Comparison of ENCODE assay signal across 8 cellular contexts in the genomic region with DNA sequence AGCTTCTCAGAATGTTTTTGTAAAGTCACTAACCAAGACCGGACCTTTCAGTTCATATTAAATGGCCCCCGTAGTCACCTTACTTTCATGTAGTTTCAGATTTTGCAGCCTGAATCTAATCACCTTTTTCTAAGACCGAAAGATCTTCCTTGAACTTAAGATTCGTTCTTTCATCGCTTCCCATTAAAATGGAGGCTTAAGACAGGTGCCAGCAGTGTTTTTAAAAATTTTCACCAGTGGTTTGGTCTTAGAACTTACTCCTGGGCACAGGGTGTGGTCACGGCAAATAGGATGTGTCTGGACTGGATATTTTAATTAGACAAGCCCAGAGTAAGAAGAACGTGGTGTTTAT. TPM values are rescaled to one million over a fixed set of nuclear protein-coding genes. Genes with fewer than 3 reads are reported as not detected.
DNase-seq lines count a peak whose midpoint lies in the region; ATAC-seq, FAIRE-seq and TF ChIP-seq lines count a peak whose summit lies in the region.

No MANE protein-coding gene starts in this region.

- no peak for ATAC-seq in A549
- peak; percentile 33 for ATAC-seq in K562
- peak; percentile 5 for ATAC-seq in left lung
- ATAC-seq in GM19023 (IDR thresholded peaks at IDR 0.05; ENCODE audit: unreplicated experiment), result no peak
- no peak for ATAC-seq in GM18873 (IDR thresholded peaks at IDR 0.05; ENCODE audit: low FRiP score, unreplicated experiment)

- TF ChIP-seq POLR2A in A549 (IDR thresholded peaks at IDR 0.05; ENCODE audit: low read length), result no peak
- no peak for TF ChIP-seq POLR2A in K562 (conservative IDR thresholded peaks at IDR 0.05)

- WGBS in A549 (ENCODE audit: missing lambda C conversion rate), result 2% methylated on average over 7 of the region's 7 CpGs
- under 1% methylated on average over 7 of the region's 7 CpGs for WGBS in K562 (ENCODE audit: insufficient coverage, low coverage, missing lambda C conversion rate)
- 0% methylated on average over 7 of the region's 7 CpGs for WGBS in thymus

- peaks cover 48% of the 10 kb centered on the region for H3K4me1 ChIP-seq in A549
- peaks cover 8% of the 10 kb centered on the region; the same call in 1 of the 2 replicates for H3K4me1 ChIP-seq in HUES6 (ENCODE audit: control insufficient read depth, insufficient read depth, low read length)
- peaks cover 25 to 30% of the 10 kb centered on the region in 2 experiments for H3K4me1 ChIP-seq in K562 (replicated peaks in 1 of 2; ENCODE audit: control insufficient read depth in 2 of 2, insufficient read depth in 2 of 2, low read length in 2 of 2)
- peaks cover 27 to 41% of the 10 kb centered on the region in 2 donors for H3K4me1 ChIP-seq in left lung
- peaks cover 28% of the 10 kb centered on the region for H3K4me1 ChIP-seq in thymus (ENCODE audit: control insufficient read depth, insufficient read depth, low read length)

- CTCF ChIA-PET in A549 (lab: Yijun Ruan, JAX), result no interaction called here
- CTCF ChIA-PET in K562 (lab: Yijun Ruan, JAX; ENCODE audit: low intra/inter-chr PET ratio), result no interaction called here

- no peak for DNase-seq in A549 (ENCODE audit: low read depth in 1 of 2, low spot score in 1 of 2)
- DNase-seq in K562 (ENCODE audit: extremely low read depth in 1 of 4, low spot score in 3 of 4), result peak in 1 of 4 experiments; percentile 49
- no peak for DNase-seq in left lung
- DNase-seq in NCI-H2196 treated with DMSO at 0.1 percent for 48 hours (lab: John Stamatoyannopoulos, UW; ENCODE audit: unreplicated experiment), result no peak

- H3K9me3 ChIP-seq in A549, result no peaks in the 10 kb centered on the region
- no peaks in the 10 kb centered on the region for H3K9me3 ChIP-seq in HUES6 (ENCODE audit: control insufficient read depth, insufficient read depth, low read depth, low read length)
- H3K9me3 ChIP-seq in K562 (replicated peaks; ENCODE audit: control insufficient read depth, insufficient read depth, low read depth, low read length), result no peaks in the 10 kb centered on the region; the same call in 1 of the 2 replicates
- no peaks in the 10 kb centered on the region for H3K9me3 ChIP-seq in left lung
- H3K9me3 ChIP-seq in thymus (ENCODE audit: control insufficient read depth), result no peaks in the 10 kb centered on the region

- peaks cover 9% of the 10 kb centered on the region for H3K9me1 ChIP-seq in K562 (ENCODE audit: control insufficient read depth, insufficient read depth, low read length)

- H3K4me2 ChIP-seq in A549 (peak overlapping the region; percentile 91), K562 (ENCODE audit: insufficient read depth, low read length) (peak overlapping the region; percentile 90)

- peaks cover 52% of the 10 kb centered on the region for H4K20me1 ChIP-seq in K562 (replicated peaks; ENCODE audit: control insufficient read depth, insufficient read depth, low read length)

- no peak overlapping the region for H2AFZ ChIP-seq in K562 (ENCODE audit: low read depth, low read length)

- no peak for FAIRE-seq in A549 (lab: Jason Lieb, UNC)
- no peak for FAIRE-seq in K562 (lab: Jason Lieb, UNC)

- POLR2A ChIA-PET in A549 (lab: Yijun Ruan, JAX), result interaction anchor here (0.5 to 0.7 kb wide), 4 partner anchors 11 to 172 kb away, joined by 3 to 5 read pairs (median 3); no protein-coding TSS in a partner anchor
- POLR2A ChIA-PET in K562 (lab: Yijun Ruan, JAX), result interaction anchor here (0.6 to 9.8 kb wide), 39 partner anchors 9 to 592 kb away, joined by 3 to 239 read pairs (median 4); a partner anchor contains a TSS

- TF ChIP-seq EP300 in A549 (IDR thresholded peaks at IDR 0.05) (no peak), K562 (IDR thresholded peaks at IDR 0.05; ENCODE audit: low read length) (no peak)

- in situ Hi-C loops in K562 (cut with MboI), result no loop called here

- H3K36me3 ChIP-seq in HUES6 (ENCODE audit: control insufficient read depth, insufficient read depth, low read length) (peaks cover 53% of the 10 kb centered on the region), K562 (ENCODE audit: control insufficient read depth, insufficient read depth, low read length) (peaks cover 49% of the 10 kb centered on the region), left lung (peaks cover 6 to 35% of the 10 kb centered on the region in 2 donors), thymus (ENCODE audit: control insufficient read depth, insufficient read depth) (peaks cover 27% of the 10 kb centered on the region)

- H3K27me3 ChIP-seq in HUES6 (ENCODE audit: control insufficient read depth, insufficient read depth, low read length) (no peaks in the 10 kb centered on the region), K562 (ENCODE audit: control insufficient read depth in 2 of 2, insufficient read depth in 2 of 2, low read length in 2 of 2) (no peaks in the 10 kb centered on the region), left lung (no peaks in the 10 kb centered on the region), thymus (ENCODE audit: control insufficient read depth, insufficient read depth) (no peaks in the 10 kb centered on the region)

- intact Hi-C loops in K562 (cut with micrococcal nuclease) (loop anchor here (1.0 to 5.0 kb wide), 3 partner anchors 48 to 171 kb away; a partner anchor contains a TSS), left lung (cut with DNase I) (no loop called here)

- H3K79me2 ChIP-seq in K562 (ENCODE audit: control insufficient read depth, insufficient read depth, low read length), result peaks cover 65% of the 10 kb centered on the region

- peak overlapping the region; percentile 81 to 92 for H3K27ac ChIP-seq in A549
- peak overlapping the region; percentile 96 for H3K27ac ChIP-seq in HUES6 (ENCODE audit: low read depth, low read length)
- H3K27ac ChIP-seq in K562 (ENCODE audit: extremely low read depth, low read depth, low read length), result peak overlapping the region; percentile 94
- peak overlapping the region; percentile 98 to 99 for H3K27ac ChIP-seq in left lung
- peak overlapping the region; percentile 100 for H3K27ac ChIP-seq in thymus (ENCODE audit: low read depth)

- no peak for TF ChIP-seq CTCF in A549 (IDR thresholded peaks at IDR 0.05)
- TF ChIP-seq CTCF in K562 (IDR thresholded peaks at IDR 0.05 in 2 of 3, conservative IDR thresholded peaks at IDR 0.05 in 1 of 3; ENCODE audit: insufficient read depth in 2 of 3, low read depth in 1 of 3, low read length in 3 of 3), result no peak
- no peak for TF ChIP-seq CTCF in left lung (IDR thresholded peaks at IDR 0.05)

- BruUV-seq in K562 (replicated peaks; lab: Mats Ljungman, UMichigan), result no TSS peak

- TF ChIP-seq RAD21 in A549 (conservative IDR thresholded peaks at IDR 0.05 in 1 of 2, IDR thresholded peaks at IDR 0.05 in 1 of 2), result no peak
- TF ChIP-seq RAD21 in K562 (CRISPR knock-in tag; conservative IDR thresholded peaks at IDR 0.05 in 1 of 2, IDR thresholded peaks at IDR 0.05 in 1 of 2), result no peak

- H3K9ac ChIP-seq in HUES6 (ENCODE audit: low read length), result peak overlapping the region; percentile 95
- peak overlapping the region; percentile 92 to 96 for H3K9ac ChIP-seq in K562 (ENCODE audit: insufficient read depth in 1 of 2, low read depth in 2 of 2, low read length in 2 of 2)

- peak overlapping the region; percentile 86 for H3K4me3 ChIP-seq in A549
- peak overlapping the region; percentile 95 for H3K4me3 ChIP-seq in HUES6 (ENCODE audit: low read depth, low read length)
- H3K4me3 ChIP-seq in K562, result peak overlapping the region; percentile 69
- peak overlapping the region; percentile 49 to 64 for H3K4me3 ChIP-seq in left lung
- H3K4me3 ChIP-seq in thymus (ENCODE audit: low read length), result peak overlapping the region; percentile 99

RNA-seq across cellular contexts. Expression of a gene that starts 0.6 kb away (rescaled TPM):
- 339 and 652 TPM in 2 replicates for polyA plus RNA-seq in A549 (2011; rRNA removed)
- polyA plus RNA-seq in A549 (2012; cell fraction: cytosol; rRNA removed), result 383 and 445 TPM in 2 replicates
- 207 and 251 TPM in 2 replicates for polyA plus RNA-seq in A549 (2012; cell fraction: nucleus; rRNA removed)
- 582 to 629 TPM (median 605 TPM) in 3 replicates for polyA plus RNA-seq in A549 (2017; fragmentation: RNase III; extraction: RNeasy Plus Mini Kit Qiagen cat#74134 plus additional on column Dnase treatment)
- 152 and 175 TPM in 2 replicates for polyA minus RNA-seq in A549 (2011; rRNA and poly(A)+ RNA removed)
- total RNA-seq in K562 (2011; cell fraction: chromatin; rRNA removed; ENCODE audit: low replicate concordance), result 228 and 415 TPM in 2 replicates
- total RNA-seq in K562 (2011; cell fraction: nucleolus; rRNA removed), result 155 and 159 TPM in 2 replicates
- 295 and 337 TPM in 2 replicates for total RNA-seq in K562 (2011; cell fraction: nucleoplasm; rRNA removed)
- total RNA-seq in K562 (2014; rRNA removed), result 251 and 341 TPM in 2 replicates
- 537 and 645 TPM in 2 replicates for total RNA-seq in K562 (2014; rRNA removed; fragmentation: Illumina TruSeq; extraction: Trizol)
- total RNA-seq in K562 (2015; rRNA removed; fragmentation: Illumina TruSeq; extraction: Trizol), result 344 and 365 TPM in 2 replicates
- 477 and 495 TPM in 2 replicates for total RNA-seq in K562 (2021)
- 333 and 518 TPM in 2 replicates for polyA plus RNA-seq in K562 (2011; rRNA removed)
- 407 and 505 TPM in 2 replicates for polyA plus RNA-seq in K562 (2011; cell fraction: cytosol; rRNA removed)
- 332 and 369 TPM in 2 replicates for polyA plus RNA-seq in K562 (2011; cell fraction: nucleus; rRNA removed)
- 333 and 367 TPM in 2 replicates for polyA plus RNA-seq in K562 (2012)
- polyA plus RNA-seq in K562 (2014; fragmentation: Illumina TruSeq; extraction: Trizol), result 337 and 448 TPM in 2 replicates
- polyA plus RNA-seq in K562 (2014; fragmentation: Nextera tagmentation; extraction: Ambion mirVana), result 1,000 to 10,000 TPM in 1 of 2 experiments, 100 to 1,000 TPM in 1; 955 to 1,200 TPM
- 534 and 652 TPM in 2 replicates for polyA plus RNA-seq in K562 (2014; rRNA removed)
- 453 and 564 TPM in 2 replicates for polyA minus RNA-seq in K562 (2011; rRNA and poly(A)+ RNA removed)
- polyA minus RNA-seq in K562 (2011; cell fraction: cytosol; rRNA and poly(A)+ RNA removed), result 130 and 151 TPM in 2 replicates
- polyA minus RNA-seq in K562 (2011; cell fraction: nucleus; rRNA and poly(A)+ RNA removed), result 191 and 286 TPM in 2 replicates
- 100 to 1,000 TPM; 173 to 253 TPM for total RNA-seq in left lung
- 299 TPM for polyA plus RNA-seq in thymus

RNA-seq across cellular contexts. Expression of a gene that starts 47.5 kb away (rescaled TPM):
- polyA plus RNA-seq in A549 (2011; rRNA removed) (30.0 and 30.7 TPM in 2 replicates), A549 (2017; fragmentation: RNase III; extraction: RNeasy Plus Mini Kit Qiagen cat#74134 plus additional on column Dnase treatment) (30.9 to 31.6 TPM (median 31.0 TPM) in 3 replicates), K562 (2011; rRNA removed) (21.5 and 22.0 TPM in 2 replicates), K562 (2014; fragmentation: Illumina TruSeq; extraction: Trizol) (21.6 and 28.7 TPM in 2 replicates), K562 (2014; fragmentation: Nextera tagmentation; extraction: Ambion mirVana) (1 to 10 TPM; 5.7 to 8.8 TPM), K562 (2014; rRNA removed) (17.3 and 20.8 TPM in 2 replicates), thymus (50.0 TPM)
- 7.9 and 10.0 TPM in 2 replicates for polyA plus RNA-seq in A549 (2012; cell fraction: cytosol; rRNA removed)
- 11.2 and 17.9 TPM in 2 replicates for polyA plus RNA-seq in A549 (2012; cell fraction: nucleus; rRNA removed)
- 9.8 and 11.4 TPM in 2 replicates for polyA minus RNA-seq in A549 (2011; rRNA and poly(A)+ RNA removed)
- 17.7 and 43.3 TPM in 2 replicates for total RNA-seq in K562 (2011; cell fraction: chromatin; rRNA removed; ENCODE audit: low replicate concordance)
- 9.7 and 11.1 TPM in 2 replicates for total RNA-seq in K562 (2011; cell fraction: nucleolus; rRNA removed)
- total RNA-seq in K562 (2011; cell fraction: nucleoplasm; rRNA removed), result 15.0 and 17.3 TPM in 2 replicates
- total RNA-seq in K562 (2014; rRNA removed) (10.6 and 11.3 TPM in 2 replicates), K562 (2014; rRNA removed; fragmentation: Illumina TruSeq; extraction: Trizol) (21.3 and 22.3 TPM in 2 replicates), K562 (2015; rRNA removed; fragmentation: Illumina TruSeq; extraction: Trizol) (24.9 and 25.0 TPM in 2 replicates), K562 (2021) (18.0 and 19.5 TPM in 2 replicates), left lung (10 to 100 TPM; 40.2 to 41.0 TPM)
- polyA plus RNA-seq in K562 (2011; cell fraction: cytosol; rRNA removed), result 7.1 and 12.8 TPM in 2 replicates
- polyA plus RNA-seq in K562 (2011; cell fraction: nucleus; rRNA removed), result 31.7 and 38.9 TPM in 2 replicates
- polyA plus RNA-seq in K562 (2012), result 18.3 and 18.4 TPM in 2 replicates
- polyA minus RNA-seq in K562 (2011; rRNA and poly(A)+ RNA removed), result 14.8 and 16.4 TPM in 2 replicates
- 5.0 and 6.4 TPM in 2 replicates for polyA minus RNA-seq in K562 (2011; cell fraction: cytosol; rRNA and poly(A)+ RNA removed)
- polyA minus RNA-seq in K562 (2011; cell fraction: nucleus; rRNA and poly(A)+ RNA removed), result 7.7 and 14.3 TPM in 2 replicates

Comparison
In these comparisons a context has a peak if more than half of its experiments do, and no peak if none do; other contexts are left out.
1. ATAC-seq: peak in K562 (single experiment) and left lung (single experiment); none in A549 (0 of 2), GM19023 (single experiment) and GM18873 (single experiment).
2. Peak in every context shown above with its lines, with median percentiles within 50 percentile points of each other: H3K27ac ChIP-seq and H3K4me3 ChIP-seq.